Comparison of ENCODE assay signal across 7 cellular contexts in the genomic region with DNA sequence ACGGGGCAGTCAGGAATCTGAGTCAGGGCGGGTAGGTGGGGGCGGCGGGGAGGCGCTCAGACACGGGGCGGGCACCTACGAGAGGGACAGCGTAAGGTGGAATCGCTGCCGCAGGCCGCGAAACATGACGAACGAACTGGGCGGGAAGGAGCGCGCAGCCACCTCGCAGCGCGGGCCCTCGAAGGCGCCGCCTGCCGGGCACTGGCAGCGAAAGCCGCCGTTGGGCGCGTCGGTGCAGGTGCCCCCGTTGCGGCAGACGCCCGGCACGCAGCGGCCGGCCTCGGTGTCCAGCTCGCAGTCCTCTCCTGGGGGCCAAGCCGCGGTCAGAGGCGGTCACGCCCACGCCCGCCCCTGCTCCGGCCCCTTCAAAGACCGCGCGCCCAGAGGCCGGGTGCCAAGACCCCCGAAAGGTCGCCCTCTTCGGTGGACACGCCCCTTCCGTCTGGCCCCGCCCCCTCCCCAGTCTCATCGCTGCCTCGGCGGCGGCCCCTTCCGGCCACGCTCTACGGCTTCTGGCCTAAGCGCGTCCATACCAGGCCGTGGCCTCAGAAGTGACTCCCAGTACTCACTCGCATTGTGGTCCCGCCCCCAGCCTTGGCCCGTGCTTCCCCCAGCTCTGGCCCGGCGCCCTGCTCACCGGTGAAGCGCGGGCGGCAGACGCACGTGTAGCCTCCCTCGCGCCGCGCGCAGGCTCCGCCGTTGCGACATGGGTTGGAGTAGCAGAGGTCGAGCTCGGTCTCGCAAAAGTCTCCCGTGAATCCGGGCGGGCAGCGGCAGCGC. TPM values are rescaled to one million over a fixed set of nuclear protein-coding genes. Genes with fewer than 3 reads are reported as not detected.
DNase-seq lines count a peak whose midpoint lies in the region; ATAC-seq lines count a peak whose summit lies in the region.

No MANE protein-coding gene starts in this region.

- H3K27me3 Mint-ChIP-seq in activated CD4-positive, alpha-beta memory T cell treated with anti-CD3 and anti-CD28 coated beads for 36 hours, result peaks cover 2% of the 10 kb centered on the region
- H3K27me3 Mint-ChIP-seq in effector memory CD8-positive, alpha-beta T cell, result peaks cover 0 to 8% of the 10 kb centered on the region in 2 donors

- H3K4me3 Mint-ChIP-seq in activated CD4-positive, alpha-beta memory T cell treated with anti-CD3 and anti-CD28 coated beads for 36 hours, result peak overlapping the region; percentile 79
- H3K4me3 Mint-ChIP-seq in effector memory CD8-positive, alpha-beta T cell, result peak overlapping the region; percentile 76 to 78

- H3K27ac Mint-ChIP-seq in activated CD4-positive, alpha-beta memory T cell treated with anti-CD3 and anti-CD28 coated beads for 36 hours, result peak overlapping the region; percentile 84
- H3K27ac Mint-ChIP-seq in effector memory CD8-positive, alpha-beta T cell, result peak overlapping the region; percentile 38 to 53

- CTCF ChIA-PET in activated CD4-positive, alpha-beta memory T cell treated with anti-CD3 and anti-CD28 coated beads for 36 hours (lab: Charles Lee), result interaction anchor here (0.7 to 4.9 kb wide), 5 partner anchors 18 to 255 kb away, joined by 3 to 32 read pairs (median 5); a partner anchor contains a TSS

- POLR2A ChIA-PET in activated CD4-positive, alpha-beta memory T cell treated with anti-CD3 and anti-CD28 coated beads for 36 hours (lab: Charles Lee), result interaction anchor here (1.1 to 1.7 kb wide), 2 partner anchors 21 to 61 kb away, joined by 5 to 6 read pairs; a partner anchor contains a TSS

- ATAC-seq in effector memory CD8-positive, alpha-beta T cell (replicated peaks), result peak; percentile 82
- no peak for ATAC-seq in GM18870 (IDR thresholded peaks at IDR 0.05; ENCODE audit: unreplicated experiment)

- no peaks in the 10 kb centered on the region for H3K9me3 Mint-ChIP-seq in activated CD4-positive, alpha-beta memory T cell treated with anti-CD3 and anti-CD28 coated beads for 36 hours
- no peaks in the 10 kb centered on the region for H3K9me3 Mint-ChIP-seq in effector memory CD8-positive, alpha-beta T cell

- peaks cover 5% of the 10 kb centered on the region for H3K4me1 Mint-ChIP-seq in activated CD4-positive, alpha-beta memory T cell treated with anti-CD3 and anti-CD28 coated beads for 36 hours (ENCODE audit: low read depth)
- H3K4me1 Mint-ChIP-seq in effector memory CD8-positive, alpha-beta T cell (ENCODE audit: low read depth in 2 of 2), result peaks cover 10 to 16% of the 10 kb centered on the region in 2 donors

- DNase-seq in GM19238 (ENCODE audit: insufficient read length, low spot score), result peak; percentile 87
- DNase-seq in HuH-7.5 (ENCODE audit: low spot score), result peak; percentile 98
- DNase-seq in activated CD4-positive, alpha-beta memory T cell treated with anti-CD3 and anti-CD28 coated beads for 36 hours, result peak; percentile 93
- DNase-seq in effector memory CD8-positive, alpha-beta T cell, result peak; percentile 78 to 87 (median 86)
- peak; percentile 94 for DNase-seq in mesenteric fat pad (ENCODE audit: low spot score)
- DNase-seq in stimulated activated CD8-positive, alpha-beta memory T cell treated with anti-CD3 and anti-CD28 coated beads, Interleukin-15, amount 100 ng/mL, for 4 hours (ENCODE audit: low read depth in 2 of 2), result peak; percentile 78 to 80

- intact Hi-C loops in activated CD4-positive, alpha-beta memory T cell treated with anti-CD3 and anti-CD28 coated beads for 36 hours (cut with micrococcal nuclease), result loop anchor here (1.0 to 10.0 kb wide), 6 partner anchors 21 to 391 kb away; a partner anchor contains a TSS

- no peaks in the 10 kb centered on the region for H3K36me3 Mint-ChIP-seq in activated CD4-positive, alpha-beta memory T cell treated with anti-CD3 and anti-CD28 coated beads for 36 hours
- H3K36me3 Mint-ChIP-seq in effector memory CD8-positive, alpha-beta T cell (ENCODE audit: insufficient read depth), result peaks cover 8% of the 10 kb centered on the region

RNA-seq across cellular contexts. Expression of a gene that starts 6.4 kb away (rescaled TPM):
- 1 to 10 TPM; 6.9 to 7.5 TPM for total RNA-seq in activated CD4-positive, alpha-beta memory T cell treated with anti-CD3 and anti-CD28 coated beads for 36 hours
- 0.64 TPM for total RNA-seq in mesenteric fat pad

RNA-seq across cellular contexts. Expression of a gene that starts 21.0 kb away (rescaled TPM):
- 10 to 100 TPM; 47.7 to 52.4 TPM for total RNA-seq in activated CD4-positive, alpha-beta memory T cell treated with anti-CD3 and anti-CD28 coated beads for 36 hours
- total RNA-seq in mesenteric fat pad, result 11.5 TPM

RNA-seq across cellular contexts. Expression of a gene that starts 29.5 kb away (rescaled TPM):
- 10 to 100 TPM; 36.5 to 38.5 TPM for total RNA-seq in activated CD4-positive, alpha-beta memory T cell treated with anti-CD3 and anti-CD28 coated beads for 36 hours
- total RNA-seq in mesenteric fat pad, result 19.9 TPM

RNA-seq across cellular contexts. Expression of a gene that starts 34.7 kb away (rescaled TPM):
- total RNA-seq in activated CD4-positive, alpha-beta memory T cell treated with anti-CD3 and anti-CD28 coated beads for 36 hours, result under 1 TPM in 1 of 2 experiments, not detected in 1; 0.75 TPM
- total RNA-seq in mesenteric fat pad, result not detected

RNA-seq across cellular contexts. Expression of a gene that starts 46.8 kb away (rescaled TPM):
- 100 to 1,000 TPM; 251 to 259 TPM for total RNA-seq in activated CD4-positive, alpha-beta memory T cell treated with anti-CD3 and anti-CD28 coated beads for 36 hours
- 148 TPM for total RNA-seq in mesenteric fat pad
